ENCODE assay signal across 8 cellular contexts in genomic region chr17:67477687-67478086, GRCh38.
A peak's percentile ranks its signal among the peaks of the same experiment; 100 is the strongest.
DNase-seq lines count a peak whose midpoint lies in the region; ATAC-seq and TF ChIP-seq lines count a peak whose summit lies in the region.

No MANE protein-coding gene starts in this region.

- H3K4me3 Mint-ChIP-seq in CD4-positive, CD25-positive, alpha-beta regulatory T cell, result peak overlapping the region in 3 of 4 donors; percentile 25 to 76 (median 36)
- peak overlapping the region; percentile 84 for H3K4me3 Mint-ChIP-seq in T-helper 2 cell treated with Interferon-gamma antibody and Interleukin-4, amounts not matched to agents 5 μg/mL and 100 μg/mL, for 36 hours
- H3K4me3 Mint-ChIP-seq in brain, result peak overlapping the region in 3 of 5 experiments; percentile 39 to 68 (median 63)

- H3K27ac ChIP-seq in CD4-positive, CD25-positive, alpha-beta regulatory T cell (ENCODE audit: insufficient read depth, low read length, poor library complexity, severe bottlenecking), result peak overlapping the region; percentile 34
- H3K27ac ChIP-seq in skin epidermis, result peak overlapping the region in 11 of 21 experiments; percentile 6 to 78 (median 34)

- no peaks in the 10 kb centered on the region for H3K9me3 Mint-ChIP-seq in CD4-positive, CD25-positive, alpha-beta regulatory T cell
- H3K9me3 Mint-ChIP-seq in T-helper 2 cell treated with Interferon-gamma antibody and Interleukin-4, amounts not matched to agents 5 μg/mL and 100 μg/mL, for 36 hours, result no peaks in the 10 kb centered on the region
- peaks cover 0 to 2% (median 0%) of the 10 kb centered on the region in 5 experiments for H3K9me3 Mint-ChIP-seq in brain

- peak overlapping the region; percentile 82 to 97 (median 91) for H3K27ac Mint-ChIP-seq in CD4-positive, CD25-positive, alpha-beta regulatory T cell
- peak overlapping the region; percentile 86 for H3K27ac Mint-ChIP-seq in T-helper 2 cell treated with Interferon-gamma antibody and Interleukin-4, amounts not matched to agents 5 μg/mL and 100 μg/mL, for 36 hours
- peak overlapping the region; percentile 65 to 98 (median 79) for H3K27ac Mint-ChIP-seq in brain

- H3K4me1 Mint-ChIP-seq in CD4-positive, CD25-positive, alpha-beta regulatory T cell, result peaks cover 30 to 68% (median 33%) of the 10 kb centered on the region in 4 donors
- H3K4me1 Mint-ChIP-seq in T-helper 2 cell treated with Interferon-gamma antibody and Interleukin-4, amounts not matched to agents 5 μg/mL and 100 μg/mL, for 36 hours (ENCODE audit: low read depth), result peaks cover 47% of the 10 kb centered on the region
- peaks cover 61% of the 10 kb centered on the region for H3K4me1 Mint-ChIP-seq in brain

- H3K27me3 ChIP-seq in CD4-positive, CD25-positive, alpha-beta regulatory T cell (ENCODE audit: control insufficient read depth, insufficient read depth, low read length), result no peaks in the 10 kb centered on the region

- peaks cover 28% of the 10 kb centered on the region for H3K4me1 ChIP-seq in CD4-positive, CD25-positive, alpha-beta regulatory T cell (ENCODE audit: control insufficient read depth, insufficient read depth, low read length, poor library complexity, severe bottlenecking)

- H3K27me3 Mint-ChIP-seq in CD4-positive, CD25-positive, alpha-beta regulatory T cell, result no peaks in the 10 kb centered on the region
- peaks cover 4% of the 10 kb centered on the region for H3K27me3 Mint-ChIP-seq in T-helper 2 cell treated with Interferon-gamma antibody and Interleukin-4, amounts not matched to agents 5 μg/mL and 100 μg/mL, for 36 hours (ENCODE audit: low read depth)
- no peaks in the 10 kb centered on the region for H3K27me3 Mint-ChIP-seq in brain

- no peaks in the 10 kb centered on the region for H3K36me3 Mint-ChIP-seq in CD4-positive, CD25-positive, alpha-beta regulatory T cell
- H3K36me3 Mint-ChIP-seq in T-helper 2 cell treated with Interferon-gamma antibody and Interleukin-4, amounts not matched to agents 5 μg/mL and 100 μg/mL, for 36 hours (ENCODE audit: low read depth), result no peaks in the 10 kb centered on the region
- H3K36me3 Mint-ChIP-seq in brain, result no peaks in the 10 kb centered on the region

- ATAC-seq in CD4-positive, CD25-positive, alpha-beta regulatory T cell (ENCODE audit: low read depth in 2 of 2), result peak; percentile 31 to 48
- no peak for ATAC-seq in GM18858 (IDR thresholded peaks at IDR 0.05; ENCODE audit: unreplicated experiment)

- no peaks in the 10 kb centered on the region for H3K36me3 ChIP-seq in CD4-positive, CD25-positive, alpha-beta regulatory T cell (ENCODE audit: control insufficient read depth, insufficient read depth, low read length)

- TF ChIP-seq CTCF in brain (conservative IDR thresholded peaks at IDR 0.05), result no peak

- DNase-seq in CD4-positive, CD25-positive, alpha-beta regulatory T cell, result peak in 2 of 3 donors; percentile 9 to 70
- peak; percentile 60 for DNase-seq in T-helper 2 cell treated with Interferon-gamma antibody and Interleukin-4, amounts not matched to agents 5 μg/mL and 100 μg/mL, for 36 hours (ENCODE audit: low spot score)
- no peak for DNase-seq in germinal center (ENCODE audit: low spot score)
- no peak for DNase-seq in SIG-M5 treated with dmso at 0.1 percent for 504 hours (lab: John Stamatoyannopoulos, UW; ENCODE audit: unreplicated experiment)
- DNase-seq in midbrain (lab: John Stamatoyannopoulos, UW), result no peak

- H3K4me3 ChIP-seq in CD4-positive, CD25-positive, alpha-beta regulatory T cell (ENCODE audit: low read depth, low read length), result no peak overlapping the region
- no peak overlapping the region for H3K4me3 ChIP-seq in skin epidermis

- no peaks in the 10 kb centered on the region for H3K9me3 ChIP-seq in CD4-positive, CD25-positive, alpha-beta regulatory T cell (ENCODE audit: control insufficient read depth in 2 of 2, low read length in 2 of 2)

Comparison
In these comparisons a context has a peak if more than half of its experiments do, and no peak if none do; other contexts are left out.
1. DNase-seq: peak in CD4-positive, CD25-positive, alpha-beta regulatory T cell (2 of 3) and T-helper 2 cell treated with Interferon-gamma antibody and Interleukin-4, amounts not matched to agents 5 μg/mL and 100 μg/mL, for 36 hours (single experiment); none in germinal center (single experiment), SIG-M5 treated with dmso at 0.1 percent for 504 hours (single experiment) and midbrain (single experiment).
2. Peak in every context shown above with its lines, with median percentiles within 50 percentile points of each other: H3K27ac Mint-ChIP-seq and H3K4me3 Mint-ChIP-seq.